In the genomic region with DNA sequence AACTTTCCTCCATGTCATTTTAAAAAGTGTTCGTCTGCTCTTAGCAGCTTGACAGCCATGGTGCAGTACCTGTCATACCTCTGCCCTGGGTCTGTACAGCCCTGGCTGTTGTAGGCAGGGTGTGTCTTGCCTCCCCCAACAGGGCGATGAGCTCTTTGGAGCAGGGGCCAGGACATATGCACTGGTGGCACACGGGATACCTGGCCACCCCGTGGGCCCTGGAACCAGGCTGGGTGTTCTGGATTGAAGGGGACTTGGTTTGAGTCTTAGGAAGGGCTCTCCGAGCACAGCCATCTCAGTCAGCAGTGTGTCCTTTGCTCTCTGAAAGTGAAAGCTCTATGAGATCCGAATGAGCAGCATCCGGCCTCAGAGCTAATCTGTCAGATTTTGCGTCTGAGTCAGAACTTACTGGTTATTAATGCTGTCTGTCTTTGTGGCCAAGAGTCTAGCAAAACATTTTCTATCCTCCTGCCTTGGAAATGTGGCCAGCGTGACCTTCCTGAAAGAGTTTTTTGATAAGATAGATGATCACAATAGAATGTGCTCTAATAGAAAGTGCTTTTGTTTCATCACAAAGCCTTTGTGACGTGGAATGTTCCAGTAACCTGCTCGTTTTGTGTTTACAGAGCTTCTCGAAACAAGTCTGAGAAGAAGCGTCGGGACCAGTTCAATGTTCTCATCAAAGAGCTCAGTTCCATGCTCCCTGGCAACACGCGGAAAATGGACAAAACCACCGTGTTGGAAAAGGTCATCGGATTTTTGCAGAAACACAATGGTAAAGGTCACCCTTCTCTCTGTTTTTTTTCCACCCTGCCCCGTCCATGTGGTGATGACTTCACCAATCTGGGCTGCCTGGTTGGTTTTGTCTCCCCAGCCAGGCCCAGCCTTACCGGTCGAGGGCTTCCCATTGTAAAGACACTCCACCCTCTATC, we compare ENCODE assay signal across 8 cellular contexts.
A peak's percentile ranks its signal among the peaks of the same experiment; 100 is the strongest.
DNase-seq lines count a peak whose midpoint lies in the region; ATAC-seq and TF ChIP-seq lines count a peak whose summit lies in the region.

No MANE protein-coding gene starts in this region.

- no peaks in the 10 kb centered on the region for H3K4me1 Mint-ChIP-seq in stimulated activated naive B cell treated with anti-CD40 and anti-IgM and Interleukin-4, amounts not matched to agents 10 μg/mL and 1 μg/mL and 100 μg/mL, for 72 hours

- TF ChIP-seq CTCF in BE2C (IDR thresholded peaks at IDR 0.05; ENCODE audit: low read depth, low read length): no peak

- H3K4me3 Mint-ChIP-seq in stimulated activated naive B cell treated with anti-CD40 and anti-IgM and Interleukin-4, amounts not matched to agents 10 μg/mL and 1 μg/mL and 100 μg/mL, for 72 hours: no peak overlapping the region

- H3K27me3 Mint-ChIP-seq in stimulated activated naive B cell treated with anti-CD40 and anti-IgM and Interleukin-4, amounts not matched to agents 10 μg/mL and 1 μg/mL and 100 μg/mL, for 72 hours: peaks cover 6 to 23% of the 10 kb centered on the region in 2 donors

- peak overlapping the region; percentile 42 for H3K27ac Mint-ChIP-seq in stimulated activated naive B cell treated with anti-CD40 and anti-IgM and Interleukin-4, amounts not matched to agents 10 μg/mL and 1 μg/mL and 100 μg/mL, for 72 hours

- H3K27me3 ChIP-seq in BE2C: no peaks in the 10 kb centered on the region

- peaks cover 0 to 3% of the 10 kb centered on the region in 2 donors for H3K9me3 Mint-ChIP-seq in stimulated activated naive B cell treated with anti-CD40 and anti-IgM and Interleukin-4, amounts not matched to agents 10 μg/mL and 1 μg/mL and 100 μg/mL, for 72 hours

- H3K9me3 ChIP-seq in BE2C: no peaks in the 10 kb centered on the region

- no peaks in the 10 kb centered on the region for H3K36me3 Mint-ChIP-seq in stimulated activated naive B cell treated with anti-CD40 and anti-IgM and Interleukin-4, amounts not matched to agents 10 μg/mL and 1 μg/mL and 100 μg/mL, for 72 hours

- H3K4me1 ChIP-seq in BE2C: no peaks in the 10 kb centered on the region

- H3K4me3 ChIP-seq in BE2C (ENCODE audit: low read depth, low read length): no peak overlapping the region

- ATAC-seq in GM18520 (IDR thresholded peaks at IDR 0.05; ENCODE audit: unreplicated experiment) (peak; percentile 75), HG03108 (IDR thresholded peaks at IDR 0.05; ENCODE audit: unreplicated experiment) (peak; percentile 58), HG02870 (IDR thresholded peaks at IDR 0.05; ENCODE audit: unreplicated experiment) (no peak)
- peak; percentile 36 to 48 for ATAC-seq in stimulated activated naive B cell treated with anti-CD40 and anti-IgM and Interleukin-4, amounts not matched to agents 10 μg/mL and 1 μg/mL and 100 μg/mL, for 72 hours (replicated peaks)

- H3K36me3 ChIP-seq in BE2C: no peaks in the 10 kb centered on the region

- peak; percentile 72 for DNase-seq in activated effector memory CD4-positive, alpha-beta T cell treated with anti-CD3 and anti-CD28 coated beads, Interleukin-2, amount 50 U/mL, for 16 hours
- DNase-seq in hepatic stellate cell (ENCODE audit: low spot score): peak; percentile 82
- DNase-seq in stimulated activated naive B cell treated with anti-CD40 and anti-IgM and Interleukin-4, amounts not matched to agents 10 μg/mL and 1 μg/mL and 100 μg/mL, for 72 hours: no peak
- no peak for DNase-seq in DMS79 treated with DMSO at 0.1 percent for 48 hours (lab: John Stamatoyannopoulos, UW)
- DNase-seq in BE2C: no peak

Comparison
In these comparisons a context has a peak if more than half of its experiments do, and no peak if none do; other contexts are left out.
1. DNase-seq: peak in activated effector memory CD4-positive, alpha-beta T cell treated with anti-CD3 and anti-CD28 coated beads, Interleukin-2, amount 50 U/mL, for 16 hours (single experiment) and hepatic stellate cell (single experiment); none in stimulated activated naive B cell treated with anti-CD40 and anti-IgM and Interleukin-4, amounts not matched to agents 10 μg/mL and 1 μg/mL and 100 μg/mL, for 72 hours (single experiment), DMS79 treated with DMSO at 0.1 percent for 48 hours (single experiment) and BE2C (single experiment).